ENCODE assay signal across 22 cellular contexts in the genomic region with DNA sequence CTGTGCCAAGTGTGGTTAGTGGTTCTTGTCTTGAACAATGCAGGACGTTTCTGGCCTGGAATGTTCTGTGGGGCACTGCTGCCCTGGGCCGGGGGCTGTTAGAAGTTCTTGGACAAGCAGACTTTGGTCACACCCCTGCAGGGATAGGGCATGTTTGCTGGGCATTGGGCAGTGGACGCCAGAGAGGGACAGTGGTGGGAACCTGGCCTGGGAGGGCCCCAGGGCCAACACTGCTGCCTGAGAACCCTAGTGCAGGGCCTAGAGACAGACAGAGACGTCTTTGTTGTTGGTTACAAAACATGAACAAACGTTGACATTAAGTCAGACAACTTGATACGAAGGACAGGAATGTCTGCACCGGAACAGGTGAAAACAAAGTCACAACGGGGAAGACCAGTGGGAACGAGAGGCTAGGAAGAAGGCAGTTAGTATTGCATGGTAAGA. TPM values are rescaled to one million over a fixed set of nuclear protein-coding genes. Genes with fewer than 3 reads are reported as not detected.
"Had no signal": no experiment of that assay in that cellular context is flagged by ENCODE, and none has a peak within 500 bp of the region (broad histone marks: within the 10 kb centered on the region; RNA-seq: fewer than 3 reads in every experiment).

No MANE protein-coding gene starts in this region.

- H3K27ac Mint-ChIP-seq: activated CD8-positive, alpha-beta T cell treated with anti-CD3 and anti-CD28 coated beads for 36 hours; activated naive CD4-positive, alpha-beta T cell treated with anti-CD3 and anti-CD28 coated beads, Interleukin-2, amount 10 ng/mL, durations not matched to agents 7 days and 5 days; activated naive CD8-positive, alpha-beta T cell treated with anti-CD3 and anti-CD28 coated beads for 36 hours; activated T-cell treated with anti-CD3 and anti-CD28 coated beads, Interleukin-2, amount 50 U/mL, for 72 hours; activated T-helper 2 cell treated with anti-CD3 and anti-CD28 coated beads, Interferon-gamma antibody, Interleukin-2, Interleukin-4, amounts not matched to agents 10 μg/mL and 5 μg/mL and 100 μg/mL, durations not matched to agents 14 hours and 24 hours and 36 hours; T-helper 1 cell treated with Interleukin-12 subunit alpha and Interleukin-12 subunit beta and Interleukin-4 antibody, amounts not matched to agents 30 μg/mL and 1 μg/mL, for 36 hours had no signal

- H3K9me3 ChIP-seq: SJSA1 had no signal

- DNase-seq: activated CD4-positive, alpha-beta T cell treated with anti-CD3 and anti-CD28 coated beads for 4 hours; activated CD8-positive, alpha-beta memory T cell treated with anti-CD3 and anti-CD28 coated beads, Interleukin-2, amount 50 U/mL, for 4 hours; activated CD8-positive, alpha-beta T cell treated with anti-CD3 and anti-CD28 coated beads for 36 hours; activated gamma-delta T cell treated with Interleukin-2 at 50 U/mL for 16 hours; activated naive CD4-positive, alpha-beta T cell treated with anti-CD3 and anti-CD28 coated beads, Interleukin-2, amount 10 ng/mL, durations not matched to agents 7 days and 5 days; activated naive CD8-positive, alpha-beta T cell treated with anti-CD3 and anti-CD28 coated beads for 36 hours; activated T-cell treated with anti-CD3 and anti-CD28 coated beads, Interleukin-2, amount 50 U/mL, for 72 hours; caudate nucleus; MM.1S; NCI-H1105; NCI-H1436 treated with DMSO at 0.1 percent for 48 hours; NCI-H187; NCI-H2081; NCI-H510A treated with DMSO at 0.1 percent for 48 hours; NCI-H69; Peyer's patch; SHP77 had no signal

- H3K36me3 Mint-ChIP-seq: activated naive CD4-positive, alpha-beta T cell treated with anti-CD3 and anti-CD28 coated beads, Interleukin-2, amount 10 ng/mL, durations not matched to agents 7 days and 5 days had no signal

- H3K36me3 ChIP-seq: SJSA1 had no signal

- H3K27me3 ChIP-seq: Peyer's patch, SJSA1 had no signal

- H3K27ac ChIP-seq: Peyer's patch, RWPE1, SJSA1 had no signal

- H3K4me1 ChIP-seq: SJSA1 had no signal

- ATAC-seq: activated CD4-positive, CD25-positive, alpha-beta regulatory T cell treated with anti-CD3 and anti-CD28 coated beads, Interleukin-2, amount 50 U/mL, for 24 hours; activated CD8-positive, alpha-beta T cell treated with anti-CD3 and anti-CD28 coated beads for 36 hours; activated T-cell treated with anti-CD3 and anti-CD28 coated beads, Interleukin-2, amount 50 U/mL, for 72 hours had no signal

- H3K9me3 Mint-ChIP-seq: activated T-helper 2 cell treated with anti-CD3 and anti-CD28 coated beads, Interferon-gamma antibody, Interleukin-2, Interleukin-4, amounts not matched to agents 10 μg/mL and 5 μg/mL and 100 μg/mL, durations not matched to agents 14 hours and 24 hours and 36 hours had no signal

- H3K27me3 Mint-ChIP-seq: activated CD8-positive, alpha-beta T cell treated with anti-CD3 and anti-CD28 coated beads for 36 hours; activated naive CD8-positive, alpha-beta T cell treated with anti-CD3 and anti-CD28 coated beads for 36 hours had no signal

- H3K4me3 Mint-ChIP-seq: activated CD8-positive, alpha-beta T cell treated with anti-CD3 and anti-CD28 coated beads for 36 hours; activated naive CD4-positive, alpha-beta T cell treated with anti-CD3 and anti-CD28 coated beads, Interleukin-2, amount 10 ng/mL, durations not matched to agents 7 days and 5 days; activated naive CD8-positive, alpha-beta T cell treated with anti-CD3 and anti-CD28 coated beads for 36 hours; activated T-cell treated with anti-CD3 and anti-CD28 coated beads, Interleukin-2, amount 50 U/mL, for 72 hours; T-helper 1 cell treated with Interleukin-12 subunit alpha and Interleukin-12 subunit beta and Interleukin-4 antibody, amounts not matched to agents 30 μg/mL and 1 μg/mL, for 36 hours had no signal

- H3K4me3 ChIP-seq: Peyer's patch, SJSA1 had no signal

RNA-seq across cellular contexts. Expression of a gene that starts 57.0 kb away (rescaled TPM):
- total RNA-seq: SJSA1 had no signal
